ENCODE assay signal across 9 cellular contexts in the genomic region with DNA sequence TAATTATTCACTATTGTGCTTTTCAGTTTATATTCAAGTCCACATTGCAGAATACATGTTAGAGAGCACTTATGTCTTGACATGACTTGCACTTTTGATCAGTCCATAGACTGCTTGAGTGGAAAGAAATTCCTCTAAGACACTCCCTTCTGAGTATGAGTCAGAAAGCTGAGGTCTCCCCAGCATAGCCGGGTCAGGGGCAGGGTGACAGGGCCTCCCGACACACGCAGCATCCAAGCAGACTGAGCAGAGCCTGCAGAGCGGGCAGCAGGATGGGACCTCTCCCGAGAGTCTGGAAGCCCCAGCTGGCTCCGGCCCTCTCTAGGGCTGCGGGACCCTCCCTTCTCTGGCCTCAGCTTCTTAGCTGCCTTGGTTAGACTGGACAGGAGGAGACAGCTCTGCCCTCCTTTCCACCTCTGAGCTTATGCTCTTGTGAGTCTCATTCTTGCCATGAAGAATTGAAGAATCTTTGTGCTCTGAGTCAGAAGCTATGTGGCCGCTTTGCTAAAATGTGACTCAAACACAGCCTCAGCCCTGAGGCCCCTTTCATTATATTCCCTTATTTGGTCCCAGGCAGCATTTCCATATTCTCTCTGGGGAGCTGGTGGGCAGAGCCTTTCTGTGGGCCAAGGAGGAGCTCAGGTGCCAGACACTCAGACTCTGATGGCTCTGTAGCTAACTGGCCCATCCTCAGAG. TPM values are rescaled to one million over a fixed set of nuclear protein-coding genes. Genes with fewer than 3 reads are reported as not detected.
A peak's percentile ranks its signal among the peaks of the same experiment; 100 is the strongest.
DNase-seq lines count a peak whose midpoint lies in the region; ATAC-seq lines count a peak whose summit lies in the region.
"Had no signal": no experiment of that assay in that cellular context is flagged by ENCODE, and none has a peak within 500 bp of the region (broad histone marks: within the 10 kb centered on the region; RNA-seq: fewer than 3 reads in every experiment).

No MANE protein-coding gene starts in this region.

- peak overlapping the region in 1 of 2 donors; percentile 13 for H3K9ac ChIP-seq in stomach smooth muscle (ENCODE audit: low read length in 2 of 2)

- H3K36me3 Mint-ChIP-seq in activated T-helper 17 cell treated with anti-CD3 and anti-CD28 coated beads, Interleukin-2, amount 50 U/mL, for 72 hours (ENCODE audit: low read depth): no peaks in the 10 kb centered on the region

- H3K9me3 ChIP-seq in stomach smooth muscle (ENCODE audit: control insufficient read depth in 2 of 2, low read length in 2 of 2): no peaks in the 10 kb centered on the region

- H3K36me3 ChIP-seq in stomach smooth muscle (ENCODE audit: control insufficient read depth in 2 of 2, insufficient read depth in 2 of 2, low read length in 2 of 2): no peaks in the 10 kb centered on the region

- H3K4me1 Mint-ChIP-seq in activated T-helper 17 cell treated with anti-CD3 and anti-CD28 coated beads, Interleukin-2, amount 50 U/mL, for 72 hours: peaks cover 19% of the 10 kb centered on the region

- peaks cover 18% of the 10 kb centered on the region for H3K4me1 ChIP-seq in stomach smooth muscle (ENCODE audit: control insufficient read depth, insufficient read depth, low read length)

- H3K27ac Mint-ChIP-seq in activated T-helper 17 cell treated with anti-CD3 and anti-CD28 coated beads, Interleukin-2, amount 50 U/mL, for 72 hours: peak overlapping the region; percentile 94

- ATAC-seq in activated T-helper 17 cell treated with anti-CD3 and anti-CD28 coated beads, Interleukin-2, amount 50 U/mL, for 72 hours (replicated peaks): peak; percentile 78
- ATAC-seq in GM18502 (IDR thresholded peaks at IDR 0.05; ENCODE audit: poor library complexity, unreplicated experiment): no peak

- peak overlapping the region; percentile 2 for H3K27ac ChIP-seq in stomach smooth muscle (ENCODE audit: low read length)

- H3K9me3 Mint-ChIP-seq in activated T-helper 17 cell treated with anti-CD3 and anti-CD28 coated beads, Interleukin-2, amount 50 U/mL, for 72 hours: no peaks in the 10 kb centered on the region

- peak overlapping the region; percentile 66 for H3K4me3 Mint-ChIP-seq in activated T-helper 17 cell treated with anti-CD3 and anti-CD28 coated beads, Interleukin-2, amount 50 U/mL, for 72 hours

- peak; percentile 30 for DNase-seq in stimulated activated CD4-positive, alpha-beta T cell treated with anti-CD3 and anti-CD28 coated beads, Interleukin-4, amount 100 ng/mL, for 24 hours
- no peak for DNase-seq in stimulated activated CD4-positive, alpha-beta T cell treated with anti-CD3 and anti-CD28 coated beads, Interleukin-4, amount 100 ng/mL, for 1 hour
- peak; percentile 42 for DNase-seq in inferior parietal cortex (ENCODE audit: extremely low spot score)
- no peak for DNase-seq in cerebellar nuclear complex (lab: John Stamatoyannopoulos, UW)
- DNase-seq in NCI-H2029 (lab: John Stamatoyannopoulos, UW): no peak

- no peak overlapping the region for H3K4me3 ChIP-seq in stomach smooth muscle (ENCODE audit: low read length in 2 of 2)

- H3K27me3 ChIP-seq in stomach smooth muscle (ENCODE audit: control insufficient read depth in 1 of 2, insufficient read depth in 2 of 2, low read length in 2 of 2): no peaks in the 10 kb centered on the region

- peaks cover 3% of the 10 kb centered on the region for H3K27me3 Mint-ChIP-seq in activated T-helper 17 cell treated with anti-CD3 and anti-CD28 coated beads, Interleukin-2, amount 50 U/mL, for 72 hours

RNA-seq across cellular contexts. Expression of a gene that starts 11.2 kb away (rescaled TPM):
- 10 to 100 TPM; 42.8 to 73.0 TPM for total RNA-seq in activated T-helper 17 cell treated with anti-CD3 and anti-CD28 coated beads, Interleukin-2, amount 50 U/mL, for 72 hours

RNA-seq across cellular contexts. Expression of a gene that starts 35.6 kb away (rescaled TPM):
- not detected for total RNA-seq in activated T-helper 17 cell treated with anti-CD3 and anti-CD28 coated beads, Interleukin-2, amount 50 U/mL, for 72 hours
- total RNA-seq: dermis microvascular lymphatic vessel endothelial cell had no signal

Comparison
In these comparisons a context has a peak if more than half of its experiments do, and no peak if none do; other contexts are left out.
1. DNase-seq: peak in stimulated activated CD4-positive, alpha-beta T cell treated with anti-CD3 and anti-CD28 coated beads, Interleukin-4, amount 100 ng/mL, for 24 hours (single experiment) and inferior parietal cortex (single experiment); none in stimulated activated CD4-positive, alpha-beta T cell treated with anti-CD3 and anti-CD28 coated beads, Interleukin-4, amount 100 ng/mL, for 1 hour (single experiment), cerebellar nuclear complex (0 of 2) and NCI-H2029 (single experiment).